21 cellular contexts compared by ENCODE assay signal in genomic region chr1:47448462-47449233, GRCh38. TPM values are rescaled to one million over a fixed set of nuclear protein-coding genes. Genes with fewer than 3 reads are reported as not detected.
"Had no signal": no experiment of that assay in that cellular context is flagged by ENCODE, and none has a peak within 500 bp of the region (broad histone marks: within the 10 kb centered on the region; RNA-seq: fewer than 3 reads in every experiment).

No MANE protein-coding gene starts in this region.

- H3K4me2 ChIP-seq: KMS-11 had no signal

- H3K27ac ChIP-seq: KMS-11, RWPE1 had no signal

- DNase-seq: IMR-90, Kasumi-1, MM.1S, NCI-H1092 treated with DMSO at 0.1 percent for 48 hours, NCI-H1436, NCI-H187, NCI-H2029, NCI-H2081 treated with DMSO at 0.1 percent for 48 hours, NCI-H2171, NCI-H226, NCI-H446, NCI-H510A, NCI-H524 treated with DMSO at 0.1 percent for 48 hours, NCI-H69, NCI-H774, SHP77 had no signal

RNA-seq across cellular contexts. Expression of gene FOXE3, which starts 32.6 kb away (rescaled TPM):
- total RNA-seq: HT-29, IMR-90, M059J, SK-MEL-5 had no signal
